Comparison of ENCODE assay signal across 19 cellular contexts in genomic region chr1:107390076-107390420, GRCh38.
DNase-seq lines count a peak whose midpoint lies in the region; ATAC-seq, FAIRE-seq and TF ChIP-seq lines count a peak whose summit lies in the region.
"Had no signal": no experiment of that assay in that cellular context is flagged by ENCODE, and none has a peak within 500 bp of the region (broad histone marks: within the 10 kb centered on the region; RNA-seq: fewer than 3 reads in every experiment).

No MANE protein-coding gene starts in this region.

- H4K20me1 ChIP-seq in OCI-LY7 (ENCODE audit: insufficient read depth, low read length), result no peaks in the 10 kb centered on the region

- BruUV-seq in OCI-LY7 (replicated peaks; lab: Mats Ljungman, UMichigan), result no TSS peak

- H3K27me3 ChIP-seq in upper lobe of left lung, result no peaks in the 10 kb centered on the region
- H3K27me3 ChIP-seq: MG63 had no signal

- H3K27ac ChIP-seq in OCI-LY7 (ENCODE audit: low read depth, low read length, poor library complexity, severe bottlenecking), result no peak overlapping the region
- H3K27ac ChIP-seq in upper lobe of left lung, result peak overlapping the region in 3 of 4 donors; percentile 22 to 69 (median 46)
- H3K27ac ChIP-seq: KMS-11 had no signal

- H3K9me3 ChIP-seq in OCI-LY7 (ENCODE audit: low read length) (peaks cover 15% of the 10 kb centered on the region; the same call in 1 of the 2 replicates), upper lobe of left lung (no peaks in the 10 kb centered on the region)
- H3K9me3 ChIP-seq: MG63 had no signal

- CTCF ChIA-PET in OCI-LY7 (lab: Charles Lee; ENCODE audit: unreplicated experiment), result no interaction called here

- DNase-seq in GM12892 (ENCODE audit: insufficient read length), result no peak
- no peak for DNase-seq in OCI-LY7 (ENCODE audit: low spot score)
- peak; percentile 39 to 62 for DNase-seq in foreskin fibroblast
- no peak for DNase-seq in upper lobe of left lung
- no peak for DNase-seq in NCI-H226
- DNase-seq in NCI-H1092 treated with DMSO at 0.1 percent for 48 hours (lab: John Stamatoyannopoulos, UW), result no peak
- DNase-seq: C1 segment of cervical spinal cord, DMS 273 treated with DMSO at 0.1 percent for 48 hours, EL, MG63, NCI-H1105 treated with DMSO at 0.1 percent for 48 hours, NCI-H187 treated with DMSO at 0.1 percent for 48 hours, SHP77 treated with DMSO at 0.1 percent for 48 hours had no signal

- POLR2A ChIA-PET in OCI-LY7 (lab: Charles Lee), result interaction anchor here (0.6 to 2.3 kb wide), 13 partner anchors 8 to 113 kb away, joined by 3 to 12 read pairs (median 4); no protein-coding TSS in a partner anchor

- FAIRE-seq in GM12892 (lab: Jason Lieb, UNC), result peak; percentile 74
- FAIRE-seq: GM12878, H54, HepG2, RCC 7860 had no signal

- TF ChIP-seq CTCF in OCI-LY7 (conservative IDR thresholded peaks at IDR 0.05; ENCODE audit: low read length) (no peak), foreskin fibroblast (IDR thresholded peaks at IDR 0.05; ENCODE audit: low read depth, low read length) (no peak), upper lobe of left lung (IDR thresholded peaks at IDR 0.05) (no peak)

- H3K36me3 ChIP-seq in OCI-LY7 (ENCODE audit: insufficient read depth, low read length), result no peaks in the 10 kb centered on the region
- H3K36me3 ChIP-seq in upper lobe of left lung, result no peaks in the 10 kb centered on the region
- H3K36me3 ChIP-seq: MG63 had no signal

- peaks cover 19% of the 10 kb centered on the region for H3K4me1 ChIP-seq in OCI-LY7 (ENCODE audit: insufficient read depth, low read length, poor library complexity, severe bottlenecking)
- H3K4me1 ChIP-seq in upper lobe of left lung, result no peaks in the 10 kb centered on the region

- ATAC-seq in upper lobe of left lung (ENCODE audit: low FRiP score in 2 of 2) (no peak), HG03039 (IDR thresholded peaks at IDR 0.05; ENCODE audit: unreplicated experiment) (no peak)
- ATAC-seq: HepG2 had no signal

- H3K4me3 ChIP-seq in OCI-LY7 (ENCODE audit: low read depth, low read length, poor library complexity, severe bottlenecking), result no peak overlapping the region
- peak overlapping the region; percentile 30 to 31 for H3K4me3 ChIP-seq in foreskin fibroblast (ENCODE audit: low read depth in 1 of 2, low read length in 2 of 2)
- peak overlapping the region in 3 of 4 donors; percentile 5 to 21 (median 18) for H3K4me3 ChIP-seq in upper lobe of left lung
- H3K4me3 ChIP-seq: GM12878, MG63 had no signal

- no peaks in the 10 kb centered on the region for H3K79me2 ChIP-seq in OCI-LY7 (ENCODE audit: insufficient read depth, low read depth, low read length)

- H3K9me2 ChIP-seq in OCI-LY7 (ENCODE audit: insufficient read depth, low read length), result no peaks in the 10 kb centered on the region

- H2AFZ ChIP-seq in OCI-LY7 (ENCODE audit: low read length), result peak overlapping the region; percentile 92

- intact Hi-C loops in OCI-LY7 (cut with micrococcal nuclease; ENCODE audit: unreplicated experiment), result no loop called here

- TF ChIP-seq POLR2A in GM12892 (IDR thresholded peaks at IDR 0.05; ENCODE audit: low read depth, low read length), result no peak
- TF ChIP-seq POLR2A in upper lobe of left lung (IDR thresholded peaks at IDR 0.05), result no peak

- 52 to 53% methylated on average over 2 of the region's 2 CpGs for WGBS in upper lobe of left lung, 2 donors

- H3K4me2 ChIP-seq in OCI-LY7 (ENCODE audit: low read length), result peak overlapping the region; percentile 30
- H3K4me2 ChIP-seq: KMS-11 had no signal

- TF ChIP-seq EP300 in upper lobe of left lung (IDR thresholded peaks at IDR 0.05), result no peak

Comparison
In these comparisons a context has a peak if more than half of its experiments do, and no peak if none do; other contexts are left out.
1. DNase-seq: peak in foreskin fibroblast (2 of 2); none in GM12892 (single experiment), OCI-LY7 (single experiment), upper lobe of left lung (0 of 2), NCI-H226 (single experiment) and NCI-H1092 treated with DMSO at 0.1 percent for 48 hours (single experiment).